ENCODE assay signal across 25 cellular contexts in the genomic region with DNA sequence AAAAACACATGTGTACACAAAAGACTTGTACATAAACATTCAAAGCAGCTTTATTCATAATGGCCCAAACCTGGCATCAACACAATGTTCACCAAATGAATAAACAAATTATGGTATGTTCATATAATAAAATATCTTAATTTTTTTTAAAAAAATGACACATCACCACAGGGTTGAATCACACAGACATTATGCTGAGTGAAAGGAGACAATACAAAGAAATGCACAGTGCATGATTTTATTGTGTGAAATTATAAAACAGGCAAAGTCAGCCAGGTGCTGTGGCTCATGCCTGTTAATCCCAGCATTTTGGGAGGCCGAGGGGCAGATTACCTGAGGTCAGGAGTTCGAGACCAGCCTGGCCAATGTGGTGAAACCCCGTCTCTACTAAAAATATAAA.
"Had no signal": no experiment of that assay in that cellular context is flagged by ENCODE, and none has a peak within 500 bp of the region (broad histone marks: within the 10 kb centered on the region; RNA-seq: fewer than 3 reads in every experiment).

No MANE protein-coding gene starts in this region.

- H3K27ac ChIP-seq: left ventricle myocardium inferior, pancreas, prostate gland, skin epidermis, stomach, testis, thyroid gland, transverse colon, upper lobe of left lung, vagina had no signal

- H3K36me3 ChIP-seq: left ventricle myocardium inferior, pancreas, prostate gland, stomach, thyroid gland, transverse colon, upper lobe of left lung, vagina had no signal

- DNase-seq: hypothalamus; immature natural killer cell; left ventricle myocardium inferior; mesenchymal stem cell; naive thymus-derived CD8-positive, alpha-beta T cell; nucleus accumbens; pancreas; posterior cingulate gyrus; retina; right cardiac atrium; stimulated activated CD4-positive, alpha-beta T cell treated with anti-CD3 and anti-CD28 coated beads, Interleukin-12 subunit alpha, Interleukin-12 subunit beta, amount 100 ng/mL, for 4 hours; stimulated activated CD4-positive, alpha-beta T cell treated with anti-CD3 and anti-CD28 coated beads, Interleukin-15, amount 100 ng/mL, for 24 hours; stimulated activated CD4-positive, alpha-beta T cell treated with anti-CD3 and anti-CD28 coated beads, Interleukin-2, amount 100 ng/mL, for 24 hours; stimulated activated CD4-positive, alpha-beta T cell treated with anti-CD3 and anti-CD28 coated beads, Interleukin-4, amount 100 ng/mL, for 1 hour; stimulated activated naive B cell treated with anti-CD40 and anti-IgM and Interleukin-4, amounts not matched to agents 10 μg/mL and 1 μg/mL and 100 μg/mL, for 72 hours; stimulated activated naive CD8-positive, alpha-beta T cell treated with anti-CD3 and anti-CD28 coated beads, Interleukin-15, Interleukin-2, amounts not matched to agents 100 U/mL and 50 U/mL, for 24 hours; stomach; testis; thyroid gland; transverse colon; upper lobe of left lung had no signal

- H3K4me3 ChIP-seq: left ventricle myocardium inferior, pancreas, prostate gland, skin epidermis, stomach, testis, thyroid gland, transverse colon, upper lobe of left lung, vagina had no signal

- H3K9me3 ChIP-seq: pancreas, prostate gland, stomach, testis, thyroid gland, transverse colon, vagina had no signal

- H3K27me3 ChIP-seq: pancreas, stomach, testis, thyroid gland, transverse colon, upper lobe of left lung, vagina had no signal

- H3K4me1 ChIP-seq: left ventricle myocardium inferior, prostate gland, testis, thyroid gland, upper lobe of left lung, vagina had no signal

- ATAC-seq: naive thymus-derived CD8-positive, alpha-beta T cell; pancreas; right cardiac atrium; sciatic nerve; stimulated activated naive B cell treated with anti-CD40 and anti-IgM and Interleukin-4, amounts not matched to agents 10 μg/mL and 1 μg/mL and 100 μg/mL, for 72 hours; stimulated activated naive CD8-positive, alpha-beta T cell treated with anti-CD3 and anti-CD28 coated beads, Interleukin-15, Interleukin-2, amounts not matched to agents 100 U/mL and 50 U/mL, for 24 hours had no signal
